11 cellular contexts compared by ENCODE assay signal in genomic region chr17:38559880-38560230, GRCh38. TPM values are rescaled to one million over a fixed set of nuclear protein-coding genes. Genes with fewer than 3 reads are reported as not detected.
DNase-seq lines count a peak whose midpoint lies in the region; ATAC-seq and TF ChIP-seq lines count a peak whose summit lies in the region.
"Had no signal": no experiment of that assay in that cellular context is flagged by ENCODE, and none has a peak within 500 bp of the region (broad histone marks: within the 10 kb centered on the region; RNA-seq: fewer than 3 reads in every experiment).

No MANE protein-coding gene starts in this region.

- H3K27me3 Mint-ChIP-seq in WTC11 (ENCODE audit: low read depth) (peaks cover 76% of the 10 kb centered on the region), memory B cell (peaks cover 19% of the 10 kb centered on the region)
- peaks cover 42% of the 10 kb centered on the region for H3K27me3 Mint-ChIP-seq in activated naive CD4-positive, alpha-beta T cell treated with anti-CD3 and anti-CD28 coated beads for 36 hours (ENCODE audit: low read depth)

- H3K36me3 Mint-ChIP-seq in WTC11 (no peaks in the 10 kb centered on the region), memory B cell (no peaks in the 10 kb centered on the region)
- H3K36me3 Mint-ChIP-seq in activated naive CD4-positive, alpha-beta T cell treated with anti-CD3 and anti-CD28 coated beads for 36 hours (ENCODE audit: low read depth), result no peaks in the 10 kb centered on the region

- no peak for DNase-seq in WTC11 (ENCODE audit: low spot score)
- DNase-seq in memory B cell (ENCODE audit: low spot score in 2 of 2), result no peak
- no peak for DNase-seq in sciatic nerve (ENCODE audit: low spot score)
- DNase-seq in activated naive CD4-positive, alpha-beta T cell treated with anti-CD3 and anti-CD28 coated beads for 36 hours, result no peak

- H3K9me3 ChIP-seq in BLaER1, result 0 out of 2 replicates have a peak, but pooled peaks cover 10% of the 10 kb centered on the region
- no peaks in the 10 kb centered on the region for H3K9me3 ChIP-seq in HEK293 (ENCODE audit: control insufficient read depth, insufficient read depth, low read depth, low read length)
- H3K9me3 ChIP-seq: esophagus squamous epithelium had no signal

- H3K9ac ChIP-seq in BLaER1, result no peak overlapping the region

- ATAC-seq in WTC11 (no peak), memory B cell (ENCODE audit: low read depth) (no peak), HG03196 (IDR thresholded peaks at IDR 0.05; ENCODE audit: unreplicated experiment) (no peak), sciatic nerve (no peak), HG03342 (IDR thresholded peaks at IDR 0.05; ENCODE audit: unreplicated experiment) (no peak)

- H3K27me3 ChIP-seq in BLaER1, result peaks cover 65% of the 10 kb centered on the region

- intact Hi-C loops in sciatic nerve (cut with DNase I), result loop anchor here (2.0 kb wide), 1 partner anchor 107 kb away; no protein-coding TSS in a partner anchor
- intact Hi-C loops in activated naive CD4-positive, alpha-beta T cell treated with anti-CD3 and anti-CD28 coated beads for 36 hours (cut with micrococcal nuclease), result loop anchor here (1.0 to 5.0 kb wide), 4 partner anchors 67 to 592 kb away; partner anchors contain the start of gene PLXDC1

- H3K4me1 Mint-ChIP-seq in WTC11, result peaks cover 44% of the 10 kb centered on the region
- H3K4me1 Mint-ChIP-seq in memory B cell, result peaks cover 29% of the 10 kb centered on the region
- H3K4me1 Mint-ChIP-seq in activated naive CD4-positive, alpha-beta T cell treated with anti-CD3 and anti-CD28 coated beads for 36 hours (ENCODE audit: low read depth), result peaks cover 32% of the 10 kb centered on the region

- H3K27ac ChIP-seq in BLaER1, result no peak overlapping the region
- no peak overlapping the region for H3K27ac ChIP-seq in HEK293 (ENCODE audit: extremely low read depth, low read depth, low read length)

- peak overlapping the region; percentile 67 for H3K4me3 ChIP-seq in BLaER1
- no peak overlapping the region for H3K4me3 ChIP-seq in HEK293 (ENCODE audit: low read depth, low read length)

- H3K9me3 Mint-ChIP-seq in WTC11, result no peaks in the 10 kb centered on the region
- no peaks in the 10 kb centered on the region for H3K9me3 Mint-ChIP-seq in memory B cell
- H3K9me3 Mint-ChIP-seq in activated naive CD4-positive, alpha-beta T cell treated with anti-CD3 and anti-CD28 coated beads for 36 hours, result no peaks in the 10 kb centered on the region
- H3K9me3 Mint-ChIP-seq: activated B cell treated with CpG ODN at 0.5 μM for 24 hours; activated T-cell treated with anti-CD3 and anti-CD28 coated beads, Interleukin-2, amount 50 U/mL, for 24 hours had no signal

- peak overlapping the region; percentile 99 for H3K4me2 ChIP-seq in BLaER1

- H3K4me1 ChIP-seq in BLaER1 (peaks cover 55% of the 10 kb centered on the region), HEK293 (ENCODE audit: control insufficient read depth, insufficient read depth, low read length) (peaks cover 15% of the 10 kb centered on the region)

- H4K20me1 ChIP-seq in BLaER1, result peaks cover 46% of the 10 kb centered on the region

- H3K36me3 ChIP-seq in BLaER1 (no peaks in the 10 kb centered on the region), HEK293 (ENCODE audit: control insufficient read depth in 2 of 2, insufficient read depth in 1 of 2, low read length in 2 of 2) (peaks cover 0 to 14% of the 10 kb centered on the region in 2 experiments; a peak in 1 of 3 replicates)
- H3K36me3 ChIP-seq: esophagus squamous epithelium had no signal

- H3K27ac Mint-ChIP-seq in WTC11, result no peak overlapping the region
- H3K27ac Mint-ChIP-seq in memory B cell, result no peak overlapping the region
- H3K27ac Mint-ChIP-seq in activated naive CD4-positive, alpha-beta T cell treated with anti-CD3 and anti-CD28 coated beads for 36 hours, result no peak overlapping the region

- POLR2A ChIA-PET in HEK293 (lab: Yijun Ruan, JAX), result interaction anchor here (0.9 to 2.4 kb wide), 5 partner anchors 22 to 42 kb away, joined by 3 to 14 read pairs (median 6); no protein-coding TSS in a partner anchor
- POLR2A ChIA-PET in WTC11 (lab: Charles Lee), result interaction anchor here (0.6 to 2.3 kb wide), 10 partner anchors 10 to 109 kb away, joined by 3 to 10 read pairs (median 3); no protein-coding TSS in a partner anchor

- CTCF ChIA-PET in HEK293 (lab: Yijun Ruan, JAX) (interaction anchor here (0.6 to 10.8 kb wide), 22 partner anchors 10 to 1015 kb away, joined by 3 to 264 read pairs (median 6); partner anchors contain the start of genes EPOP and SRCIN1), WTC11 (lab: Charles Lee) (interaction anchor here (0.8 to 10.6 kb wide), 27 partner anchors 12 to 238 kb away, joined by 3 to 501 read pairs (median 10); partner anchors contain the start of genes CISD3 and SRCIN1)
- CTCF ChIA-PET in activated naive CD4-positive, alpha-beta T cell treated with anti-CD3 and anti-CD28 coated beads for 36 hours (lab: Charles Lee), result interaction anchor here (0.9 to 8.3 kb wide), 11 partner anchors 17 to 192 kb away, joined by 3 to 171 read pairs (median 6); partner anchors contain the start of genes PSMB3 and SRCIN1

- H3K4me3 Mint-ChIP-seq in WTC11 (peak overlapping the region; percentile 47), memory B cell (peak overlapping the region; percentile 96)
- no peak overlapping the region for H3K4me3 Mint-ChIP-seq in activated naive CD4-positive, alpha-beta T cell treated with anti-CD3 and anti-CD28 coated beads for 36 hours

- TF ChIP-seq CTCF in HEK293 (tag by site-specific recombination; IDR thresholded peaks at IDR 0.05) (no peak), WTC11 (IDR thresholded peaks at IDR 0.05) (no peak)

TF ChIP-seq in HEK293, 187 proteins besides CTCF, POLR2A, EP300 and RAD21 (continues in another document):
- no peak for TF ChIP-seq ZNF280C (tag by site-specific recombination; IDR thresholded peaks at IDR 0.05)

TF ChIP-seq in WTC11, 78 proteins besides CTCF, POLR2A, EP300 and RAD21:
- no peak for TF ChIP-seq PRDM15 (CRISPR knock-in tag; IDR thresholded peaks at IDR 0.05)
- TF ChIP-seq ZNF396 (CRISPR knock-in tag; IDR thresholded peaks at IDR 0.05; ENCODE audit: borderline replicate concordance), result no peak
- TF ChIP-seq AR (CRISPR knock-in tag; IDR thresholded peaks at IDR 0.05), result no peak
- TF ChIP-seq ZNF263 (CRISPR knock-in tag; IDR thresholded peaks at IDR 0.05; ENCODE audit: low read depth), result no peak

RNA-seq across cellular contexts. Expression of gene SRCIN1, which starts 45.9 kb away (rescaled TPM):
- total RNA-seq in WTC11 (2021), result 10.7 to 17.3 TPM (median 11.1 TPM) in 3 replicates
- 4.5 TPM for total RNA-seq in sciatic nerve
- total RNA-seq in activated naive CD4-positive, alpha-beta T cell treated with anti-CD3 and anti-CD28 coated beads for 36 hours, result under 1 TPM; 0.67 to 0.94 TPM
